Comparison of ENCODE assay signal across 28 cellular contexts in genomic region chr3:60652829-60653228, GRCh38.
DNase-seq lines count a peak whose midpoint lies in the region; ATAC-seq, FAIRE-seq and TF ChIP-seq lines count a peak whose summit lies in the region.
"Had no signal": no experiment of that assay in that cellular context is flagged by ENCODE, and none has a peak within 500 bp of the region (broad histone marks: within the 10 kb centered on the region; RNA-seq: fewer than 3 reads in every experiment).

No MANE protein-coding gene starts in this region.

- no peak overlapping the region for H3K27ac ChIP-seq in GM12878 (ENCODE audit: control insufficient read depth, insufficient read depth)
- no peak overlapping the region for H3K27ac ChIP-seq in ascending aorta
- H3K27ac ChIP-seq in endodermal cell (ENCODE audit: low read depth, low read length) = no peak overlapping the region
- H3K27ac ChIP-seq: left lung, right atrium auricular region, spleen, testis, vagina had no signal

- no peak for TF ChIP-seq CTCF in GM10266 (IDR thresholded peaks at IDR 0.05; ENCODE audit: control insufficient read depth, insufficient read depth, low read depth, missing control alignments)
- no peak for TF ChIP-seq CTCF in GM12878 (IDR thresholded peaks at IDR 0.05 in 2 of 3, conservative IDR thresholded peaks at IDR 0.05 in 1 of 3; ENCODE audit: control insufficient read depth in 2 of 3, extremely low read depth in 1 of 3, insufficient read depth in 1 of 3, low read depth in 3 of 3, low read length in 3 of 3)
- TF ChIP-seq CTCF in mucosa of descending colon (IDR thresholded peaks at IDR 0.05) = no peak
- no peak for TF ChIP-seq CTCF in ascending aorta (IDR thresholded peaks at IDR 0.05)
- no peak for TF ChIP-seq CTCF in endodermal cell (conservative IDR thresholded peaks at IDR 0.05)

- peak; percentile 69 to 76; a peak in 2 of 4 replicates for TF ChIP-seq EP300 in GM12878 (IDR thresholded peaks at IDR 0.05; ENCODE audit: borderline replicate concordance in 1 of 2, control insufficient read depth in 1 of 2, low read depth in 2 of 2, low read length in 2 of 2)

- POLR2A ChIA-PET in GM12878 (lab: Charles Lee) = no interaction called here

- H3K27me3 ChIP-seq in GM12878 (replicated peaks in 1 of 2; ENCODE audit: control insufficient read depth in 2 of 2, insufficient read depth in 2 of 2, low read length in 1 of 2) (no peaks in the 10 kb centered on the region), ascending aorta (no peaks in the 10 kb centered on the region), endodermal cell (ENCODE audit: control insufficient read depth, insufficient read depth, low read length, poor library complexity, severe bottlenecking) (no peaks in the 10 kb centered on the region)
- H3K27me3 ChIP-seq: left lung, right atrium auricular region, spleen, testis, vagina had no signal

- H3K36me3 Mint-ChIP-seq in endodermal cell (ENCODE audit: low read depth) = no peaks in the 10 kb centered on the region
- H3K36me3 Mint-ChIP-seq: brain, natural killer cell had no signal

- H4K20me1 ChIP-seq in GM12878 (ENCODE audit: control insufficient read depth, insufficient read depth) = no peaks in the 10 kb centered on the region

- intact Hi-C loops in GM12878 (cut with micrococcal nuclease; ENCODE audit: unreplicated experiment) = loop anchor here (5.0 to 10.0 kb wide), 2 partner anchors 96 to 602 kb away; partner anchors contain the start of gene FHIT
- intact Hi-C loops in mucosa of descending colon (cut with DNase I, micrococcal nuclease) = no loop called here
- intact Hi-C loops in ascending aorta (cut with DNase I) = no loop called here

- 83% methylated on average over 2 of the region's 2 CpGs for WGBS in GM12878 (ENCODE audit: insufficient coverage, insufficient replicate concordance, low lambda C conversion rate, missing lambda C conversion rate)
- 96% methylated on average over 2 of the region's 2 CpGs; no CpG with 5 or more reads in 1 of the 2 experiments for WGBS in endodermal cell (ENCODE audit: insufficient coverage in 1 of 2, insufficient read length in 1 of 2), 2 experiments

- H3K27ac Mint-ChIP-seq in endodermal cell = no peak overlapping the region
- H3K27ac Mint-ChIP-seq: activated CD4-positive, alpha-beta T cell treated with anti-CD3 and anti-CD28 coated beads for 36 hours; activated T-cell treated with anti-CD3 and anti-CD28 coated beads, Interleukin-2, amount 50 U/mL, for 24 hours; brain; natural killer cell had no signal

- H3K9me3 ChIP-seq in GM12878 (replicated peaks; ENCODE audit: control insufficient read depth, insufficient read depth, low read length) (no peaks in the 10 kb centered on the region), mucosa of descending colon (no peaks in the 10 kb centered on the region), ascending aorta (peaks cover 0 to 6% of the 10 kb centered on the region in 2 donors), endodermal cell (ENCODE audit: control insufficient read depth, low read length) (no peaks in the 10 kb centered on the region)
- H3K9me3 ChIP-seq: left lung, right atrium auricular region, testis, vagina had no signal

- in situ Hi-C loops in GM12878 (cut with MboI) = no loop called here

- CTCF ChIA-PET in GM12878 (lab: Yijun Ruan, JAX) = no interaction called here

- BruUV-seq in GM12878 (replicated peaks; lab: Mats Ljungman, UMichigan) = no TSS peak

- no peaks in the 10 kb centered on the region for H3K27me3 Mint-ChIP-seq in endodermal cell (ENCODE audit: insufficient read depth)
- H3K27me3 Mint-ChIP-seq: activated CD4-positive, alpha-beta T cell treated with anti-CD3 and anti-CD28 coated beads for 36 hours; activated T-cell treated with anti-CD3 and anti-CD28 coated beads, Interleukin-2, amount 50 U/mL, for 24 hours; brain had no signal

- SMC1A ChIA-PET in GM12878 (lab: Charles Lee; ENCODE audit: uncharacterized antibody, unreplicated experiment) = interaction anchor here (0.6 kb wide), 1 partner anchor 18 kb away, joined by 4 read pairs; no protein-coding TSS in a partner anchor

- ATAC-seq in GM19438 (IDR thresholded peaks at IDR 0.05; ENCODE audit: low read depth, unreplicated experiment) (peak; percentile 55), HG03442 (IDR thresholded peaks at IDR 0.05; ENCODE audit: unreplicated experiment) (peak; percentile 86), GM12878 (peak; percentile 96), mucosa of descending colon (no peak)
- ATAC-seq: activated CD4-positive, alpha-beta T cell treated with anti-CD3 and anti-CD28 coated beads for 36 hours; esophagus mucosa; left lung; natural killer cell had no signal

- no peak overlapping the region for H2AFZ ChIP-seq in GM12878 (ENCODE audit: control insufficient read depth, low read depth, low read length)

- peak; percentile 11 for DNase-seq in GM10266 (ENCODE audit: extremely low spot score)
- DNase-seq in GM12878 (ENCODE audit: low read depth, low spot score) = peak; percentile 43
- DNase-seq in activated CD4-positive, alpha-beta T cell treated with anti-CD3 and anti-CD28 coated beads, Interleukin-2, amount 50 U/mL, for 48 hours = no peak
- DNase-seq in mucosa of descending colon = no peak
- no peak for DNase-seq in ascending aorta (ENCODE audit: low spot score in 2 of 2)
- no peak for DNase-seq in endodermal cell
- DNase-seq: activated CD4-positive, alpha-beta T cell treated with anti-CD3 and anti-CD28 coated beads for 36 hours; activated gamma-delta T cell treated with Interleukin-2 at 50 U/mL for 16 hours; activated T-cell treated with anti-CD3 and anti-CD28 coated beads, Interleukin-2, amount 50 U/mL, for 24 hours; COR-L47; DMS79 treated with DMSO at 0.1 percent for 48 hours; GOT3; hippocampal formation; left lung; MM.1S; natural killer cell; NCI-H1694 treated with DMSO at 0.1 percent for 48 hours; NCI-H524 treated with DMSO at 0.1 percent for 48 hours; RPMI8226; spleen; stimulated activated naive CD4-positive, alpha-beta T cell treated with Interleukin-2 at 50 U/mL for 16 hours; testis had no signal

- H3K4me3 ChIP-seq in GM12878 (no peak overlapping the region), mucosa of descending colon (no peak overlapping the region), ascending aorta (no peak overlapping the region), endodermal cell (ENCODE audit: low read length) (no peak overlapping the region)
- H3K4me3 ChIP-seq: left lung, right atrium auricular region, spleen, testis, vagina had no signal

- H3K4me1 ChIP-seq in GM12878 (ENCODE audit: control insufficient read depth, insufficient read depth, low read length) (no peaks in the 10 kb centered on the region), mucosa of descending colon (ENCODE audit: low read depth) (no peaks in the 10 kb centered on the region), ascending aorta (no peaks in the 10 kb centered on the region), endodermal cell (ENCODE audit: control insufficient read depth, insufficient read depth, low read length) (peaks cover 7% of the 10 kb centered on the region)
- H3K4me1 ChIP-seq: left lung, right atrium auricular region, spleen, testis, vagina had no signal

- no peaks in the 10 kb centered on the region for H3K79me2 ChIP-seq in GM12878 (ENCODE audit: control insufficient read depth, insufficient read depth, low read length)

- H3K4me2 ChIP-seq in GM12878 (ENCODE audit: control insufficient read depth, insufficient read depth) = no peak overlapping the region

- TF ChIP-seq POLR2A in GM12878 (IDR thresholded peaks at IDR 0.05; ENCODE audit: low read depth, low read length) = no peak

- FAIRE-seq in GM12878 (lab: Jason Lieb, UNC) = no peak

- H3K36me3 ChIP-seq in GM12878 (ENCODE audit: control insufficient read depth in 2 of 2, insufficient read depth in 2 of 2, low read length in 1 of 2) (no peaks in the 10 kb centered on the region), mucosa of descending colon (ENCODE audit: low read depth) (no peaks in the 10 kb centered on the region), ascending aorta (no peaks in the 10 kb centered on the region), endodermal cell (ENCODE audit: control insufficient read depth, insufficient read depth, low read length) (no peaks in the 10 kb centered on the region)
- H3K36me3 ChIP-seq: left lung, right atrium auricular region, spleen, vagina had no signal

- no peak overlapping the region for H3K4me3 Mint-ChIP-seq in endodermal cell
- H3K4me3 Mint-ChIP-seq: activated CD4-positive, alpha-beta T cell treated with anti-CD3 and anti-CD28 coated beads for 36 hours; activated T-cell treated with anti-CD3 and anti-CD28 coated beads, Interleukin-2, amount 50 U/mL, for 24 hours; brain; natural killer cell had no signal

- H3K4me1 Mint-ChIP-seq in endodermal cell = peaks cover 22% of the 10 kb centered on the region
- H3K4me1 Mint-ChIP-seq: activated CD4-positive, alpha-beta T cell treated with anti-CD3 and anti-CD28 coated beads for 36 hours; natural killer cell had no signal

- H3K9ac ChIP-seq in GM12878 (ENCODE audit: control insufficient read depth, insufficient read depth, low read length) (no peak overlapping the region), endodermal cell (ENCODE audit: extremely low read depth, low read length, poor library complexity, severe bottlenecking) (no peak overlapping the region)

- RAD21 ChIA-PET in GM12878 (lab: Charles Lee; ENCODE audit: unreplicated experiment) = interaction anchor here (0.7 kb wide), 1 partner anchor 396 kb away, joined by 3 read pairs; no protein-coding TSS in a partner anchor

- no peaks in the 10 kb centered on the region for H3K9me3 Mint-ChIP-seq in endodermal cell
- H3K9me3 Mint-ChIP-seq: natural killer cell had no signal

- no peak for TF ChIP-seq RAD21 in GM12878 (IDR thresholded peaks at IDR 0.05; ENCODE audit: insufficient read depth, low read depth, low read length)

TF ChIP-seq in GM12878, 131 proteins besides CTCF, POLR2A, EP300 and RAD21 (continues in another document):
- TF ChIP-seq EZH2 (IDR thresholded peaks at IDR 0.05; ENCODE audit: borderline replicate concordance, control insufficient read depth, low read depth, low read length) (no peak), LARP7 (IDR thresholded peaks at IDR 0.05) (no peak), TCF3 (IDR thresholded peaks at IDR 0.05; ENCODE audit: borderline replicate concordance, insufficient read depth, low read depth, low read length) (no peak), ZBED1 (IDR thresholded peaks at IDR 0.05; ENCODE audit: borderline replicate concordance) (peak; percentile 62), MTA2 (IDR thresholded peaks at IDR 0.05; ENCODE audit: low read depth) (peak; percentile 92), NFIC (IDR thresholded peaks at IDR 0.05; ENCODE audit: low read depth, low read length) (peak; percentile 76; the same call in 1 of the 2 replicates), BMI1 (IDR thresholded peaks at IDR 0.05; ENCODE audit: borderline replicate concordance) (0 out of 2 replicates have a peak, but pooled peaks have one; percentile 26), NR2C1 (IDR thresholded peaks at IDR 0.05) (no peak), POLR2AphosphoS2 (IDR thresholded peaks at IDR 0.05; ENCODE audit: low read depth, low read length) (no peak), SMAD1 (IDR thresholded peaks at IDR 0.05; ENCODE audit: low read depth, partially characterized antibody) (peak; percentile 66), RELA (IDR thresholded peaks at IDR 0.05; ENCODE audit: borderline replicate concordance, partially characterized antibody) (no peak)

Comparison
In these comparisons a context has a peak if more than half of its experiments do, and no peak if none do; other contexts are left out.
1. DNase-seq: peak in GM10266 (single experiment) and GM12878 (single experiment); none in activated CD4-positive, alpha-beta T cell treated with anti-CD3 and anti-CD28 coated beads, Interleukin-2, amount 50 U/mL, for 48 hours (0 of 2), mucosa of descending colon (0 of 3), ascending aorta (0 of 2) and endodermal cell (single experiment).